Comparison of ENCODE assay signal across 17 cellular contexts in genomic region chr11:32434116-32434386, GRCh38. TPM values are rescaled to one million over a fixed set of nuclear protein-coding genes. Genes with fewer than 3 reads are reported as not detected.
DNase-seq lines count a peak whose midpoint lies in the region; ATAC-seq, FAIRE-seq and TF ChIP-seq lines count a peak whose summit lies in the region.
"Had no signal": no experiment of that assay in that cellular context is flagged by ENCODE, and none has a peak within 500 bp of the region (broad histone marks: within the 10 kb centered on the region; RNA-seq: fewer than 3 reads in every experiment).

No MANE protein-coding gene starts in this region.

- H3K36me3 ChIP-seq in cardiac muscle cell (no peaks in the 10 kb centered on the region), kidney (ENCODE audit: control insufficient read depth in 1 of 2, insufficient read depth in 2 of 2, low read length in 2 of 2) (no peaks in the 10 kb centered on the region), testis (ENCODE audit: low read depth, missing control alignments) (no peaks in the 10 kb centered on the region), MM.1S (replicated peaks; ENCODE audit: insufficient read depth, low read length) (no peaks in the 10 kb centered on the region)
- H3K36me3 ChIP-seq: upper lobe of left lung had no signal

- H3K4me3 Mint-ChIP-seq in WTC11: peak overlapping the region; percentile 65

- TF ChIP-seq CTCF in cardiac muscle cell (IDR thresholded peaks at IDR 0.05; ENCODE audit: low read depth, low read length) (no peak), WTC11 (IDR thresholded peaks at IDR 0.05) (no peak), kidney (IDR thresholded peaks at IDR 0.05; ENCODE audit: borderline replicate concordance, extremely low read depth, insufficient read depth) (no peak), testis (IDR thresholded peaks at IDR 0.05) (no peak), MM.1S (IDR thresholded peaks at IDR 0.05; ENCODE audit: low read length) (no peak)

- no peaks in the 10 kb centered on the region for H3K9me3 ChIP-seq in cardiac muscle cell (ENCODE audit: low read depth)
- no peaks in the 10 kb centered on the region for H3K9me3 ChIP-seq in kidney (ENCODE audit: control insufficient read depth in 1 of 2, low read length in 2 of 2)
- H3K9me3 ChIP-seq in testis: no peaks in the 10 kb centered on the region
- H3K9me3 ChIP-seq in MM.1S (replicated peaks; ENCODE audit: insufficient read depth, low read length): no peaks in the 10 kb centered on the region
- H3K9me3 ChIP-seq: upper lobe of left lung had no signal

- 20 to 21% methylated on average over 2 to 14 of the region's 14 CpGs for WGBS in testis, 2 donors

- POLR2A ChIA-PET in WTC11 (lab: Charles Lee): no interaction called here

- no peak overlapping the region for H3K4me2 ChIP-seq in MM.1S (ENCODE audit: low read depth, low read length)
- H3K4me2 ChIP-seq: KMS-11 had no signal

- no peak for ATAC-seq in Right ventricle myocardium superior (ENCODE audit: poor library complexity)
- no peak for ATAC-seq in WTC11
- no peak for ATAC-seq in GM21423 (IDR thresholded peaks at IDR 0.05; ENCODE audit: unreplicated experiment)
- no peak for ATAC-seq in HG03571 (IDR thresholded peaks at IDR 0.05; ENCODE audit: unreplicated experiment)
- ATAC-seq: activated CD8-positive, alpha-beta T cell treated with anti-CD3 and anti-CD28 coated beads, Interleukin-2, amount 10 ng/mL, durations not matched to agents 7 days and 5 days had no signal

- no peak overlapping the region for H3K27ac ChIP-seq in cardiac muscle cell
- H3K27ac ChIP-seq in kidney (ENCODE audit: low read depth in 2 of 2, low read length in 2 of 2): peak overlapping the region in 1 of 2 donors; percentile 37
- H3K27ac ChIP-seq in testis: peak overlapping the region; percentile 81 to 91
- no peak overlapping the region for H3K27ac ChIP-seq in MM.1S (ENCODE audit: low read length)
- H3K27ac ChIP-seq: KMS-11, RWPE1, upper lobe of left lung had no signal

- peak overlapping the region; percentile 24 to 34 for H3K9ac ChIP-seq in kidney (ENCODE audit: low read length in 2 of 2)
- no peak overlapping the region for H3K9ac ChIP-seq in MM.1S (ENCODE audit: low read length)
- H3K9ac ChIP-seq: KMS-11 had no signal

- no peak overlapping the region for H2AFZ ChIP-seq in MM.1S (ENCODE audit: low read length)

- H3K9me2 ChIP-seq in MM.1S (replicated peaks; ENCODE audit: insufficient read depth, low read length): no peaks in the 10 kb centered on the region

- H3K27me3 Mint-ChIP-seq in WTC11 (ENCODE audit: low read depth): peaks cover 99% of the 10 kb centered on the region

- no peaks in the 10 kb centered on the region for H3F3A ChIP-seq in MM.1S (ENCODE audit: insufficient read depth, low read length)

- H3K4me3 ChIP-seq in cardiac muscle cell (peak overlapping the region; percentile 22), kidney (ENCODE audit: low read length in 2 of 2) (peak overlapping the region; percentile 56), testis (peak overlapping the region; percentile 63 to 75), MM.1S (ENCODE audit: low read length) (no peak overlapping the region)

- no peaks in the 10 kb centered on the region for H4K20me1 ChIP-seq in MM.1S (ENCODE audit: insufficient read depth, low read length)

- H3K27ac Mint-ChIP-seq in WTC11: no peak overlapping the region
- H3K27ac Mint-ChIP-seq: activated CD8-positive, alpha-beta T cell treated with anti-CD3 and anti-CD28 coated beads, Interleukin-2, amount 10 ng/mL, durations not matched to agents 7 days and 5 days had no signal

- CTCF ChIA-PET in WTC11 (lab: Charles Lee): interaction anchor here (0.9 to 2.8 kb wide), 3 partner anchors 14 to 48 kb away, joined by 4 to 12 read pairs (median 6); no protein-coding TSS in a partner anchor

- H3K4me1 ChIP-seq in cardiac muscle cell (ENCODE audit: low read depth) (no peaks in the 10 kb centered on the region), kidney (ENCODE audit: control insufficient read depth in 1 of 2, insufficient read depth in 1 of 2, low read depth in 1 of 2, low read length in 2 of 2) (peaks cover 0 to 6% of the 10 kb centered on the region in 2 donors), testis (no peaks in the 10 kb centered on the region), MM.1S (ENCODE audit: low read length) (no peaks in the 10 kb centered on the region)

- H3K4me1 Mint-ChIP-seq in WTC11: peaks cover 51% of the 10 kb centered on the region

- DNase-seq in cardiac muscle cell (ENCODE audit: low read depth in 1 of 2, low spot score in 1 of 2): no peak
- DNase-seq in Right ventricle myocardium superior: no peak
- no peak for DNase-seq in WTC11 (ENCODE audit: low spot score)
- no peak for DNase-seq in kidney
- no peak for DNase-seq in testis
- DNase-seq in MM.1S: no peak
- DNase-seq: activated CD8-positive, alpha-beta T cell treated with anti-CD3 and anti-CD28 coated beads, Interleukin-2, amount 10 ng/mL, durations not matched to agents 7 days and 5 days; activated naive CD4-positive, alpha-beta T cell treated with Interleukin-2 at 50 U/mL for 16 hours; DND-41; NCI-H748 treated with DMSO at 0.1 percent for 48 hours; T1000 had no signal

- no peaks in the 10 kb centered on the region for H3K36me3 Mint-ChIP-seq in WTC11

- FAIRE-seq in kidney (lab: Jason Lieb, UNC): no peak

- H3K79me2 ChIP-seq in MM.1S (ENCODE audit: low read length): no peaks in the 10 kb centered on the region

- TF ChIP-seq POLR2A in testis (IDR thresholded peaks at IDR 0.05): no peak

- H3K27me3 ChIP-seq in cardiac muscle cell: peaks cover 100% of the 10 kb centered on the region
- H3K27me3 ChIP-seq in testis: no peaks in the 10 kb centered on the region
- H3K27me3 ChIP-seq in MM.1S (replicated peaks; ENCODE audit: insufficient read depth, low read length): peaks cover 24% of the 10 kb centered on the region

- no peaks in the 10 kb centered on the region for H3K9me3 Mint-ChIP-seq in WTC11

- intact Hi-C loops in Right ventricle myocardium superior (cut with DNase I): no loop called here
- intact Hi-C loops in kidney (cut with DNase I): no loop called here
- intact Hi-C loops in testis (cut with DNase I; ENCODE audit: low total_unique reads): no loop called here

TF ChIP-seq in WTC11, 78 proteins besides CTCF, POLR2A, EP300 and RAD21:
- TF ChIP-seq STAT6 (CRISPR knock-in tag; conservative IDR thresholded peaks at IDR 0.05; ENCODE audit: low read depth) (no peak), MYBL2 (CRISPR knock-in tag; IDR thresholded peaks at IDR 0.05) (no peak)

RNA-seq across cellular contexts. Expression of gene WT1, which starts 1.3 kb away (rescaled TPM):
- 5.0 and 5.2 TPM in 2 replicates for total RNA-seq in cardiac muscle cell
- 0.70 and 3.0 TPM in 2 replicates for polyA plus RNA-seq in cardiac muscle cell
- 2.3 TPM for total RNA-seq in Right ventricle myocardium superior
- 0.09 to 0.16 TPM in 2 of 3 replicates, not detected in the other for total RNA-seq in WTC11 (2021)
- total RNA-seq in kidney: 0.66 TPM
- 15.0 TPM for polyA plus RNA-seq in kidney (ENCODE audit: insufficient read depth, low read depth, low replicate concordance)
- 100 to 1,000 TPM; 189 to 278 TPM for total RNA-seq in testis
- 62.2 TPM for polyA plus RNA-seq in testis (ENCODE audit: insufficient read depth, low read depth, low replicate concordance)
- total RNA-seq: activated CD8-positive, alpha-beta T cell treated with anti-CD3 and anti-CD28 coated beads, Interleukin-2, amount 10 ng/mL, durations not matched to agents 7 days and 5 days; mononuclear cell had no signal

Comparison
In these comparisons a context has a peak if more than half of its experiments do, and no peak if none do; other contexts are left out.
1. H3K27ac ChIP-seq: peak in testis (2 of 2); none in cardiac muscle cell (single experiment) and MM.1S (single experiment).
2. RNA of gene WT1, which starts 1.3 kb away (total RNA-seq): 189 to 278 TPM in testis; 5.0 to 5.2 TPM in cardiac muscle cell, 2.3 TPM in Right ventricle myocardium superior (single experiment), 0.66 TPM in kidney (single experiment) and 0.09 to 0.16 TPM in WTC11; every median in the first group is over 10 times any median in the second.